Comparison of ENCODE assay signal across 17 cellular contexts in genomic region chr4:161546902-161547301, GRCh38.
A peak's percentile ranks its signal among the peaks of the same experiment; 100 is the strongest.
DNase-seq lines count a peak whose midpoint lies in the region; ATAC-seq and TF ChIP-seq lines count a peak whose summit lies in the region.
"Had no signal": no experiment of that assay in that cellular context is flagged by ENCODE, and none has a peak within 500 bp of the region (broad histone marks: within the 10 kb centered on the region; RNA-seq: fewer than 3 reads in every experiment).

No MANE protein-coding gene starts in this region.

- in situ Hi-C loops in mammary epithelial cell (cut with MboI; ENCODE audit: low sequenced_read_pairs in 2 of 2) = no loop called here

- no peaks in the 10 kb centered on the region for H3K36me3 ChIP-seq in mammary epithelial cell (ENCODE audit: insufficient read depth, low read length)

- dilution Hi-C loops in mammary epithelial cell (cut with HindIII; ENCODE audit: low sequenced_read_pairs) = no loop called here

- no peaks in the 10 kb centered on the region for H4K20me1 ChIP-seq in mammary epithelial cell (ENCODE audit: insufficient read depth, low read length)

- no peak overlapping the region for H3K4me2 ChIP-seq in mammary epithelial cell (ENCODE audit: insufficient read depth, low read depth, low read length)
- H3K4me2 ChIP-seq: KMS-11 had no signal

- no peak overlapping the region for H3K9ac ChIP-seq in mammary epithelial cell (ENCODE audit: insufficient read depth, low read length)
- H3K9ac ChIP-seq: GM23248, KMS-11 had no signal

- no peak overlapping the region for H3K27ac ChIP-seq in mammary epithelial cell (ENCODE audit: insufficient read depth, low read depth, low read length)
- H3K27ac ChIP-seq: GM23248, KMS-11 had no signal

- ATAC-seq in HG02610 (IDR thresholded peaks at IDR 0.05; ENCODE audit: unreplicated experiment) = no peak
- ATAC-seq in GM21447 (IDR thresholded peaks at IDR 0.05; ENCODE audit: unreplicated experiment) = no peak
- ATAC-seq: HepG2, Panc1 had no signal

- no peaks in the 10 kb centered on the region for H3K9me3 ChIP-seq in mammary epithelial cell (replicated peaks; ENCODE audit: insufficient read depth, low read length)

- H2AFZ ChIP-seq in mammary epithelial cell (ENCODE audit: low read depth, low read length) = no peak overlapping the region
- H2AFZ ChIP-seq: GM23248 had no signal

- 60% methylated on average over 5 of the region's 5 CpGs for WGBS in mammary epithelial cell (ENCODE audit: low coverage, missing lambda C conversion rate)

- peak; percentile 32 for DNase-seq in M059J (ENCODE audit: low read depth)
- peak; percentile 33 for DNase-seq in RKO (ENCODE audit: low spot score)
- peak; percentile 13 for DNase-seq in mammary epithelial cell
- peak; percentile 3 for DNase-seq in myocyte (ENCODE audit: low read depth)
- DNase-seq in central memory CD4-positive, alpha-beta T cell = no peak
- DNase-seq: CD8-positive, alpha-beta memory T cell; DND-41; GDM1; GM23248; NCI-H1417 treated with DMSO at 0.1 percent for 48 hours; NCI-H2029; SHP77 had no signal

- no TSS peak for BruUV-seq in mammary epithelial cell (replicated peaks; lab: Mats Ljungman, UMichigan)

- intact Hi-C loops in mammary epithelial cell (cut with micrococcal nuclease) = no loop called here

- no peak overlapping the region for H3K4me3 ChIP-seq in mammary epithelial cell (replicated peaks in 1 of 3; ENCODE audit: insufficient read depth in 1 of 3, low read depth in 2 of 3, low read length in 3 of 3)
- H3K4me3 ChIP-seq: GM23248 had no signal

- CTCF ChIA-PET in mammary epithelial cell (lab: Charles Lee; ENCODE audit: low non-redundant PET) = interaction anchor here (0.6 kb wide), 1 partner anchor 207 kb away, joined by 16 read pairs; no protein-coding TSS in a partner anchor

- H3K79me2 ChIP-seq in mammary epithelial cell (ENCODE audit: insufficient read depth, low read length) = no peaks in the 10 kb centered on the region

- H3K27me3 ChIP-seq in mammary epithelial cell (ENCODE audit: insufficient read depth, low read length) = no peaks in the 10 kb centered on the region

- TF ChIP-seq CTCF in mammary epithelial cell (conservative IDR thresholded peaks at IDR 0.05 in 1 of 2, IDR thresholded peaks at IDR 0.05 in 1 of 2; ENCODE audit: extremely low read depth in 1 of 2, insufficient read depth in 1 of 2, low read depth in 1 of 2, low read length in 2 of 2) = no peak

- H3K4me1 ChIP-seq in mammary epithelial cell (ENCODE audit: insufficient read depth, low read length) = no peaks in the 10 kb centered on the region
